In genomic region chr2:95158441-95158840, GRCh38 we compare ENCODE assay signal across 8 cellular contexts. TPM values are rescaled to one million over a fixed set of nuclear protein-coding genes. Genes with fewer than 3 reads are reported as not detected.
DNase-seq lines count a peak whose midpoint lies in the region; ATAC-seq and TF ChIP-seq lines count a peak whose summit lies in the region.

No MANE protein-coding gene starts in this region.

- H3K27me3 Mint-ChIP-seq in T-helper 17 cell, result no peaks in the 10 kb centered on the region

- H3K27ac Mint-ChIP-seq in T-helper 17 cell, result no peak overlapping the region

- ATAC-seq in T-helper 17 cell (no peak), gastroesophageal sphincter (no peak), HG02852 (IDR thresholded peaks at IDR 0.05; ENCODE audit: unreplicated experiment) (no peak)

- H3K9me3 ChIP-seq in T-helper 17 cell (ENCODE audit: control insufficient read depth, low read length, poor library complexity, severe bottlenecking) (no peaks in the 10 kb centered on the region), gastroesophageal sphincter (no peaks in the 10 kb centered on the region), sigmoid colon (no peaks in the 10 kb centered on the region)

- WGBS in gastroesophageal sphincter (ENCODE audit: low coverage in 1 of 2), 2 donors, result 30 to 40% methylated on average over 1 to 3 of the region's 10 CpGs
- WGBS in sigmoid colon, 2 donors, result 35 to 68% methylated on average over 10 of the region's 10 CpGs

- H3K36me3 Mint-ChIP-seq in T-helper 17 cell (ENCODE audit: low read depth), result no peaks in the 10 kb centered on the region

- H3K4me3 Mint-ChIP-seq in T-helper 17 cell, result peak overlapping the region; percentile 86

- no peak for TF ChIP-seq CTCF in GM06990 (IDR thresholded peaks at IDR 0.05; ENCODE audit: insufficient read depth, low read length, poor library complexity, severe bottlenecking)
- no peak for TF ChIP-seq CTCF in gastroesophageal sphincter (IDR thresholded peaks at IDR 0.05)
- no peak for TF ChIP-seq CTCF in sigmoid colon (IDR thresholded peaks at IDR 0.05)
- no peak for TF ChIP-seq CTCF in GM10266 (IDR thresholded peaks at IDR 0.05; ENCODE audit: control insufficient read depth, insufficient read depth, low read depth, missing control alignments)

- intact Hi-C loops in sigmoid colon (cut with DNase I), result no loop called here

- TF ChIP-seq POLR2A in gastroesophageal sphincter (IDR thresholded peaks at IDR 0.05), result no peak
- TF ChIP-seq POLR2A in sigmoid colon (IDR thresholded peaks at IDR 0.05), result no peak

- H3K4me1 ChIP-seq in gastroesophageal sphincter, result peaks cover 0 to 27% (median 13%) of the 10 kb centered on the region in 3 donors
- peaks cover 0 to 19% (median 15%) of the 10 kb centered on the region in 4 donors for H3K4me1 ChIP-seq in sigmoid colon

- H3K27me3 ChIP-seq in GM06990 (replicated peaks; ENCODE audit: control insufficient read depth, insufficient read depth, low read length) (no peaks in the 10 kb centered on the region), gastroesophageal sphincter (no peaks in the 10 kb centered on the region), sigmoid colon (no peaks in the 10 kb centered on the region)

- H3K27ac ChIP-seq in gastroesophageal sphincter (peak overlapping the region in 3 of 4 donors; percentile 86 to 95 (median 90)), sigmoid colon (peak overlapping the region; percentile 84 to 91 (median 88))

- DNase-seq in GM06990 (ENCODE audit: extremely low read depth, insufficient read length) (no peak), T-helper 17 cell (no peak), sigmoid colon (no peak), NCI-H2107 (lab: John Stamatoyannopoulos, UW) (no peak), GM10266 (ENCODE audit: extremely low spot score) (no peak), NCI-H774 (lab: John Stamatoyannopoulos, UW) (no peak)

- H3K4me3 ChIP-seq in GM06990 (replicated peaks; ENCODE audit: low read depth, low read length) (peak overlapping the region; percentile 82; the same call in 1 of the 2 replicates), gastroesophageal sphincter (peak overlapping the region; percentile 35 to 84), sigmoid colon (peak overlapping the region; percentile 71 to 80 (median 75))

- peaks cover 6% of the 10 kb centered on the region for H3K4me1 Mint-ChIP-seq in T-helper 17 cell

- H3K36me3 ChIP-seq in GM06990 (ENCODE audit: control insufficient read depth, insufficient read depth, low read length) (peaks cover 2% of the 10 kb centered on the region; the same call in 1 of the 2 replicates), gastroesophageal sphincter (peaks cover 0 to 37% of the 10 kb centered on the region in 2 donors), sigmoid colon (peaks cover 7 to 36% (median 21%) of the 10 kb centered on the region in 4 donors)

- TF ChIP-seq EP300 in gastroesophageal sphincter (IDR thresholded peaks at IDR 0.05), result no peak
- TF ChIP-seq EP300 in sigmoid colon (IDR thresholded peaks at IDR 0.05), result no peak

RNA-seq across cellular contexts. Expression of gene ZNF514, which starts 1.2 kb away (rescaled TPM):
- total RNA-seq in T-helper 17 cell (10 to 100 TPM in 1 of 2 donors, 1 to 10 TPM in 1; 9.4 to 12.0 TPM), gastroesophageal sphincter (10 to 100 TPM; 16.1 to 24.6 (median 17.3) TPM), sigmoid colon (10 to 100 TPM; 12.0 to 29.4 (median 16.5) TPM)
- polyA plus RNA-seq in sigmoid colon, result 1 to 10 TPM; 4.8 to 8.6 (median 6.9) TPM

RNA-seq across cellular contexts. Expression of gene ZNF2, which starts 7.2 kb away (rescaled TPM):
- total RNA-seq in T-helper 17 cell (1 to 10 TPM in 1 of 2 donors, under 1 TPM in 1; 0.57 to 2.4 TPM), gastroesophageal sphincter (1 to 10 TPM; 3.1 to 7.9 (median 3.7) TPM), sigmoid colon (1 to 10 TPM; 2.5 to 5.8 (median 3.3) TPM)
- polyA plus RNA-seq in sigmoid colon, result 1 to 10 TPM in 2 of 3 donors, not detected in 1; 1.6 to 2.1 TPM

RNA-seq across cellular contexts. Expression of gene MRPS5, which starts 36.8 kb away (rescaled TPM):
- total RNA-seq in T-helper 17 cell, result 10 to 100 TPM; 30.1 TPM
- total RNA-seq in gastroesophageal sphincter, result 10 to 100 TPM; 33.0 to 46.3 (median 41.3) TPM
- total RNA-seq in sigmoid colon, result 10 to 100 TPM; 43.5 to 77.3 (median 48.3) TPM
- polyA plus RNA-seq in sigmoid colon, result 10 to 100 TPM; 55.9 to 78.3 (median 70.3) TPM

RNA-seq across cellular contexts. Expression of gene ZNF892, which starts 48.9 kb away (rescaled TPM):
- total RNA-seq in T-helper 17 cell, result 1 to 10 TPM; 2.0 to 2.4 TPM
- total RNA-seq in gastroesophageal sphincter, result 10 to 100 TPM in 1 of 4 donors, 1 to 10 TPM in 3; 5.6 to 14.0 (median 7.7) TPM
- total RNA-seq in sigmoid colon, result 1 to 10 TPM; 6.4 to 9.9 (median 8.6) TPM
- under 1 TPM in 1 of 3 donors, not detected in 2; 0.86 TPM for polyA plus RNA-seq in sigmoid colon
